Comparison of ENCODE assay signal across 8 cellular contexts in the genomic region with DNA sequence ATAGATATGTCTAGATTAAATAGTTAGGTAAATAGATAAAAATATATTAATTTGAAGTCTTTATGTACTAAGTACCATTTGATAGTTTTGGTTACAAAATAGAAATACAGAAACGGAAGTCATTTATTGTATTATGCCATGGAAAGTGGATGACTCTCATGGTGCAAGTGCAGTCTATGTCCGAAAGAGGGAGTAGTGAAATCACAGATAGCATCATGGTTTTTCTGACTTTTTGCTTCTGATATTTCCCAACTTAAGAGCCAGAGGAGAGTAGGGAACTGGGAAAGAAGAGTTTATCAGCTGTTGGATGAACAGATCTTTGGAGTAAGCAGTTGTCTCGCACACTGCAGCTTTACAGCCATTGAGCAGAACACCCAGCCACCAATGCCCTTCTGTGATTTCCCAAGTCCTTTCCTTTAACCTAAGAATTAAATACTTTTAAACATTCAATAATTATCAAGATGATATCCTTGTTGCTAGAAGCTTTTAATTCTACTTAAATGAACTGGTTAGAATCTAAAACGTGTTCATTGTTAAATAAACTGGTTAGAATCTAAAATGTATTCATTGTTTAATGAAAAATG. TPM values are rescaled to one million over a fixed set of nuclear protein-coding genes. Genes with fewer than 3 reads are reported as not detected.
DNase-seq lines count a peak whose midpoint lies in the region; ATAC-seq and TF ChIP-seq lines count a peak whose summit lies in the region.

No MANE protein-coding gene starts in this region.

- H3K27ac Mint-ChIP-seq in activated CD4-positive, alpha-beta memory T cell treated with anti-CD3 and anti-CD28 coated beads, Interleukin-2, amount 10 ng/mL, durations not matched to agents 7 days and 5 days: no peak overlapping the region

- ATAC-seq in GM21528 (IDR thresholded peaks at IDR 0.05; ENCODE audit: low FRiP score, unreplicated experiment): peak; percentile 81
- ATAC-seq in HG03135 (IDR thresholded peaks at IDR 0.05; ENCODE audit: unreplicated experiment): no peak

- peaks cover 6% of the 10 kb centered on the region for H3K4me1 Mint-ChIP-seq in activated CD4-positive, alpha-beta memory T cell treated with anti-CD3 and anti-CD28 coated beads, Interleukin-2, amount 10 ng/mL, durations not matched to agents 7 days and 5 days

- no peaks in the 10 kb centered on the region for H3K9me3 Mint-ChIP-seq in activated CD4-positive, alpha-beta memory T cell treated with anti-CD3 and anti-CD28 coated beads, Interleukin-2, amount 10 ng/mL, durations not matched to agents 7 days and 5 days

- no peaks in the 10 kb centered on the region for H3K36me3 Mint-ChIP-seq in activated CD4-positive, alpha-beta memory T cell treated with anti-CD3 and anti-CD28 coated beads, Interleukin-2, amount 10 ng/mL, durations not matched to agents 7 days and 5 days (ENCODE audit: low read depth)

- DNase-seq in ELR (ENCODE audit: low read depth): peak; percentile 80
- no peak for DNase-seq in LNCaP clone FGC (ENCODE audit: low read depth)
- peak; percentile 23 for DNase-seq in SKM-1 (lab: John Stamatoyannopoulos, UW; ENCODE audit: unreplicated experiment)
- DNase-seq in fibroblast of the conjunctiva (ENCODE audit: low read depth): peak; percentile 57
- DNase-seq in pons (ENCODE audit: low spot score): peak; percentile 77
- no peak for DNase-seq in activated CD4-positive, alpha-beta memory T cell treated with anti-CD3 and anti-CD28 coated beads, Interleukin-2, amount 10 ng/mL, durations not matched to agents 7 days and 5 days

- POLR2A ChIA-PET in activated CD4-positive, alpha-beta memory T cell treated with anti-CD3 and anti-CD28 coated beads, Interleukin-2, amount 10 ng/mL, durations not matched to agents 7 days and 5 days (lab: Charles Lee): no interaction called here

- H3K4me3 ChIP-seq in LNCaP clone FGC (ENCODE audit: low read depth, low read length): no peak overlapping the region

- CTCF ChIA-PET in activated CD4-positive, alpha-beta memory T cell treated with anti-CD3 and anti-CD28 coated beads, Interleukin-2, amount 10 ng/mL, durations not matched to agents 7 days and 5 days (lab: Charles Lee): interaction anchor here (0.9 to 1.4 kb wide), 3 partner anchors 17 to 433 kb away, joined by 3 to 4 read pairs (median 4); no protein-coding TSS in a partner anchor

- H3K27me3 Mint-ChIP-seq in activated CD4-positive, alpha-beta memory T cell treated with anti-CD3 and anti-CD28 coated beads, Interleukin-2, amount 10 ng/mL, durations not matched to agents 7 days and 5 days: peaks cover 19% of the 10 kb centered on the region

- peak; percentile 84 for TF ChIP-seq CTCF in LNCaP clone FGC (IDR thresholded peaks at IDR 0.05; ENCODE audit: control insufficient read depth, extremely low read depth, insufficient read depth)

- H3K4me3 Mint-ChIP-seq in activated CD4-positive, alpha-beta memory T cell treated with anti-CD3 and anti-CD28 coated beads, Interleukin-2, amount 10 ng/mL, durations not matched to agents 7 days and 5 days: no peak overlapping the region

RNA-seq across cellular contexts. Expression of a gene that starts 18.4 kb away (rescaled TPM):
- total RNA-seq in activated CD4-positive, alpha-beta memory T cell treated with anti-CD3 and anti-CD28 coated beads, Interleukin-2, amount 10 ng/mL, durations not matched to agents 7 days and 5 days: not detected

RNA-seq across cellular contexts. Expression of a gene that starts 46.4 kb away (rescaled TPM):
- 10 to 100 TPM in 1 of 2 experiments, 1 to 10 TPM in 1; 9.5 to 10.2 TPM for total RNA-seq in activated CD4-positive, alpha-beta memory T cell treated with anti-CD3 and anti-CD28 coated beads, Interleukin-2, amount 10 ng/mL, durations not matched to agents 7 days and 5 days

Comparison
In these comparisons a context has a peak if more than half of its experiments do, and no peak if none do; other contexts are left out.
1. DNase-seq: peak in ELR (single experiment), SKM-1 (single experiment), fibroblast of the conjunctiva (single experiment) and pons (single experiment); none in LNCaP clone FGC (single experiment) and activated CD4-positive, alpha-beta memory T cell treated with anti-CD3 and anti-CD28 coated beads, Interleukin-2, amount 10 ng/mL, durations not matched to agents 7 days and 5 days (single experiment).